15 cellular contexts compared by ENCODE assay signal in the genomic region with DNA sequence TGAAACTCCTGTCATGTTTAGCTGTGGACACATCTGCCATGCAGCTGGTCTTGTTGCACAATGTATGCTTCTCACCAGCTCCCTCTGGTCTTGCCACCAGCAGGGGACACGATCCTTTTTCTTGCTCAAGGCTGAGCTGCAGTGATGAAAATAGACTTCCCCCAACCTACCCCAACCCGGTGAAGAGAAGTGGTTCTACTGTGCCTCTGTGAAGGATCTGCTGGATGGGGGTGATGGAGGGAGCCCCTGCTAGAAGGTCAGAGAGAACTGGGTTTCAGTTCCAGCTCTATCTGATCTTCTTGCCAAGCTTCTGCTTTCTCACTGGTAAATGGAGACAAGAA.
DNase-seq lines count a peak whose midpoint lies in the region; ATAC-seq, FAIRE-seq and TF ChIP-seq lines count a peak whose summit lies in the region.
"Had no signal": no experiment of that assay in that cellular context is flagged by ENCODE, and none has a peak within 500 bp of the region (broad histone marks: within the 10 kb centered on the region; RNA-seq: fewer than 3 reads in every experiment).

No MANE protein-coding gene starts in this region.

- FAIRE-seq in urothelium cell line (lab: Jason Lieb, UNC): no peak
- FAIRE-seq: endothelial cell of umbilical vein had no signal

- no peaks in the 10 kb centered on the region for H3K27me3 ChIP-seq in GM23338 (ENCODE audit: insufficient read depth)
- no peaks in the 10 kb centered on the region for H3K27me3 ChIP-seq in iPS DF 6.9 (ENCODE audit: control insufficient read depth, insufficient read depth, low read length)
- H3K27me3 ChIP-seq: brain microvascular endothelial cell, neural progenitor cell, SJSA1 had no signal

- no peak; the same call in 1 of the 3 replicates for ATAC-seq in GM23338
- ATAC-seq in stimulated activated naive B cell treated with anti-CD40 and anti-IgM and Interleukin-4, amounts not matched to agents 10 μg/mL and 1 μg/mL and 100 μg/mL, for 72 hours (replicated peaks): peak; percentile 87 to 91
- ATAC-seq in HG02870 (IDR thresholded peaks at IDR 0.05; ENCODE audit: unreplicated experiment): no peak
- ATAC-seq in HG03460 (IDR thresholded peaks at IDR 0.05; ENCODE audit: unreplicated experiment): no peak
- ATAC-seq: activated CD4-positive, CD25-positive, alpha-beta regulatory T cell treated with anti-CD3 and anti-CD28 coated beads, Interleukin-2, amount 50 U/mL, for 24 hours had no signal

- H3K9me2 ChIP-seq in GM23338 (ENCODE audit: insufficient read depth): peaks cover 28% of the 10 kb centered on the region; the same call in 1 of the 2 replicates

- H3K4me3 Mint-ChIP-seq in GM23338: no peak overlapping the region
- H3K4me3 Mint-ChIP-seq in stimulated activated naive B cell treated with anti-CD40 and anti-IgM and Interleukin-4, amounts not matched to agents 10 μg/mL and 1 μg/mL and 100 μg/mL, for 72 hours: no peak overlapping the region
- H3K4me3 Mint-ChIP-seq in activated naive CD4-positive, alpha-beta T cell treated with anti-CD3 and anti-CD28 coated beads, Interleukin-2, amount 10 ng/mL, durations not matched to agents 7 days and 5 days: no peak overlapping the region
- H3K4me3 Mint-ChIP-seq: neural progenitor cell had no signal

- DNase-seq in GM23338 (ENCODE audit: low spot score): no peak
- peak; percentile 98 for DNase-seq in SIG-M5 treated with dmso at 0.1 percent for 504 hours (lab: John Stamatoyannopoulos, UW; ENCODE audit: unreplicated experiment)
- DNase-seq in iPS DF 6.9 (ENCODE audit: low read depth, low spot score): no peak
- peak; percentile 11 for DNase-seq in stimulated activated naive B cell treated with anti-CD40 and anti-IgM and Interleukin-4, amounts not matched to agents 10 μg/mL and 1 μg/mL and 100 μg/mL, for 72 hours
- no peak for DNase-seq in urothelium cell line (ENCODE audit: low spot score)
- no peak for DNase-seq in activated naive CD4-positive, alpha-beta T cell treated with anti-CD3 and anti-CD28 coated beads, Interleukin-2, amount 10 ng/mL, durations not matched to agents 7 days and 5 days
- DNase-seq: brain microvascular endothelial cell, NCI-H446 had no signal

- no peak overlapping the region for H2AFZ ChIP-seq in GM23338
- H2AFZ ChIP-seq: neural progenitor cell had no signal

- WGBS in iPS DF 6.9 (ENCODE audit: insufficient coverage, insufficient read length): no CpG with 5 or more reads among the region's 2 CpGs

- no peaks in the 10 kb centered on the region for H4K20me1 ChIP-seq in GM23338 (replicated peaks; ENCODE audit: insufficient read depth)

- H3K4me2 ChIP-seq in GM23338: peak overlapping the region; percentile 30
- H3K4me2 ChIP-seq: neural progenitor cell had no signal

- no peaks in the 10 kb centered on the region for H3K79me2 ChIP-seq in GM23338 (replicated peaks; ENCODE audit: insufficient read depth)

- H3K27ac ChIP-seq in GM23338 (ENCODE audit: low read depth) (peak overlapping the region; percentile 92), iPS DF 6.9 (ENCODE audit: low read length) (peak overlapping the region; percentile 85)
- H3K27ac ChIP-seq: brain microvascular endothelial cell, neural progenitor cell, SJSA1 had no signal

- peaks cover 17% of the 10 kb centered on the region for H3F3A ChIP-seq in GM23338 (replicated peaks; ENCODE audit: low read depth)

- CTCF ChIA-PET in activated naive CD4-positive, alpha-beta T cell treated with anti-CD3 and anti-CD28 coated beads, Interleukin-2, amount 10 ng/mL, durations not matched to agents 7 days and 5 days (lab: Charles Lee): no interaction called here

- H3K36me3 ChIP-seq in GM23338 (ENCODE audit: insufficient read depth) (no peaks in the 10 kb centered on the region), iPS DF 6.9 (ENCODE audit: control insufficient read depth, insufficient read depth, low read length) (no peaks in the 10 kb centered on the region)
- H3K36me3 ChIP-seq: brain microvascular endothelial cell, neural progenitor cell, SJSA1 had no signal

- peaks cover 16% of the 10 kb centered on the region for H3K4me1 ChIP-seq in GM23338 (ENCODE audit: insufficient read depth)
- H3K4me1 ChIP-seq in iPS DF 6.9 (ENCODE audit: control insufficient read depth, insufficient read depth, low read length): peaks cover 6% of the 10 kb centered on the region; the same call in 1 of the 2 replicates
- H3K4me1 ChIP-seq: neural progenitor cell, SJSA1 had no signal

- H3K4me3 ChIP-seq in GM23338 (no peak overlapping the region; the same call in 1 of the 2 replicates), iPS DF 6.9 (ENCODE audit: low read length) (no peak overlapping the region)
- H3K4me3 ChIP-seq: neural progenitor cell, SJSA1 had no signal

- no peaks in the 10 kb centered on the region for H3K36me3 Mint-ChIP-seq in GM23338 (ENCODE audit: low read depth)
- H3K36me3 Mint-ChIP-seq in stimulated activated naive B cell treated with anti-CD40 and anti-IgM and Interleukin-4, amounts not matched to agents 10 μg/mL and 1 μg/mL and 100 μg/mL, for 72 hours: no peaks in the 10 kb centered on the region
- no peaks in the 10 kb centered on the region for H3K36me3 Mint-ChIP-seq in activated naive CD4-positive, alpha-beta T cell treated with anti-CD3 and anti-CD28 coated beads, Interleukin-2, amount 10 ng/mL, durations not matched to agents 7 days and 5 days
- H3K36me3 Mint-ChIP-seq: neural progenitor cell had no signal

- no peak for TF ChIP-seq CTCF in GM23338 (conservative IDR thresholded peaks at IDR 0.05; ENCODE audit: low read depth in 2 of 2)

- H3K4me1 Mint-ChIP-seq in GM23338: peaks cover 30% of the 10 kb centered on the region
- peaks cover 10 to 12% of the 10 kb centered on the region in 2 donors for H3K4me1 Mint-ChIP-seq in stimulated activated naive B cell treated with anti-CD40 and anti-IgM and Interleukin-4, amounts not matched to agents 10 μg/mL and 1 μg/mL and 100 μg/mL, for 72 hours
- no peaks in the 10 kb centered on the region for H3K4me1 Mint-ChIP-seq in activated naive CD4-positive, alpha-beta T cell treated with anti-CD3 and anti-CD28 coated beads, Interleukin-2, amount 10 ng/mL, durations not matched to agents 7 days and 5 days
- H3K4me1 Mint-ChIP-seq: neural progenitor cell had no signal

- no peaks in the 10 kb centered on the region for H3K9me3 ChIP-seq in iPS DF 6.9 (ENCODE audit: control insufficient read depth, insufficient read depth, low read length)
- H3K9me3 ChIP-seq: SJSA1 had no signal

- peaks cover 9% of the 10 kb centered on the region for H3K27me3 Mint-ChIP-seq in GM23338 (ENCODE audit: insufficient read depth, low read depth, poor library complexity)
- no peaks in the 10 kb centered on the region for H3K27me3 Mint-ChIP-seq in stimulated activated naive B cell treated with anti-CD40 and anti-IgM and Interleukin-4, amounts not matched to agents 10 μg/mL and 1 μg/mL and 100 μg/mL, for 72 hours
- H3K27me3 Mint-ChIP-seq in activated naive CD4-positive, alpha-beta T cell treated with anti-CD3 and anti-CD28 coated beads, Interleukin-2, amount 10 ng/mL, durations not matched to agents 7 days and 5 days: no peaks in the 10 kb centered on the region

- H3K27ac Mint-ChIP-seq in GM23338: peak overlapping the region; percentile 97
- no peak overlapping the region for H3K27ac Mint-ChIP-seq in stimulated activated naive B cell treated with anti-CD40 and anti-IgM and Interleukin-4, amounts not matched to agents 10 μg/mL and 1 μg/mL and 100 μg/mL, for 72 hours
- H3K27ac Mint-ChIP-seq in activated naive CD4-positive, alpha-beta T cell treated with anti-CD3 and anti-CD28 coated beads, Interleukin-2, amount 10 ng/mL, durations not matched to agents 7 days and 5 days: no peak overlapping the region
- H3K27ac Mint-ChIP-seq: activated T-helper 2 cell treated with anti-CD3 and anti-CD28 coated beads, Interferon-gamma antibody, Interleukin-2, Interleukin-4, amounts not matched to agents 10 μg/mL and 5 μg/mL and 100 μg/mL, durations not matched to agents 14 hours and 24 hours and 36 hours; neural progenitor cell had no signal

- H3K9me3 Mint-ChIP-seq in GM23338: peaks cover 5% of the 10 kb centered on the region; the same call in 1 of the 3 replicates
- no peaks in the 10 kb centered on the region for H3K9me3 Mint-ChIP-seq in stimulated activated naive B cell treated with anti-CD40 and anti-IgM and Interleukin-4, amounts not matched to agents 10 μg/mL and 1 μg/mL and 100 μg/mL, for 72 hours
- peaks cover 2% of the 10 kb centered on the region for H3K9me3 Mint-ChIP-seq in activated naive CD4-positive, alpha-beta T cell treated with anti-CD3 and anti-CD28 coated beads, Interleukin-2, amount 10 ng/mL, durations not matched to agents 7 days and 5 days
- H3K9me3 Mint-ChIP-seq: activated T-helper 2 cell treated with anti-CD3 and anti-CD28 coated beads, Interferon-gamma antibody, Interleukin-2, Interleukin-4, amounts not matched to agents 10 μg/mL and 5 μg/mL and 100 μg/mL, durations not matched to agents 14 hours and 24 hours and 36 hours; neural progenitor cell had no signal

Comparison
In these comparisons a context has a peak if more than half of its experiments do, and no peak if none do; other contexts are left out.
1. ATAC-seq: peak in stimulated activated naive B cell treated with anti-CD40 and anti-IgM and Interleukin-4, amounts not matched to agents 10 μg/mL and 1 μg/mL and 100 μg/mL, for 72 hours (2 of 2); none in GM23338 (single experiment), HG02870 (single experiment) and HG03460 (single experiment).
2. DNase-seq: peak in SIG-M5 treated with dmso at 0.1 percent for 504 hours (single experiment) and stimulated activated naive B cell treated with anti-CD40 and anti-IgM and Interleukin-4, amounts not matched to agents 10 μg/mL and 1 μg/mL and 100 μg/mL, for 72 hours (single experiment); none in GM23338 (single experiment), iPS DF 6.9 (single experiment), urothelium cell line (single experiment) and activated naive CD4-positive, alpha-beta T cell treated with anti-CD3 and anti-CD28 coated beads, Interleukin-2, amount 10 ng/mL, durations not matched to agents 7 days and 5 days (single experiment).